8 cellular contexts compared by ENCODE assay signal in the genomic region with DNA sequence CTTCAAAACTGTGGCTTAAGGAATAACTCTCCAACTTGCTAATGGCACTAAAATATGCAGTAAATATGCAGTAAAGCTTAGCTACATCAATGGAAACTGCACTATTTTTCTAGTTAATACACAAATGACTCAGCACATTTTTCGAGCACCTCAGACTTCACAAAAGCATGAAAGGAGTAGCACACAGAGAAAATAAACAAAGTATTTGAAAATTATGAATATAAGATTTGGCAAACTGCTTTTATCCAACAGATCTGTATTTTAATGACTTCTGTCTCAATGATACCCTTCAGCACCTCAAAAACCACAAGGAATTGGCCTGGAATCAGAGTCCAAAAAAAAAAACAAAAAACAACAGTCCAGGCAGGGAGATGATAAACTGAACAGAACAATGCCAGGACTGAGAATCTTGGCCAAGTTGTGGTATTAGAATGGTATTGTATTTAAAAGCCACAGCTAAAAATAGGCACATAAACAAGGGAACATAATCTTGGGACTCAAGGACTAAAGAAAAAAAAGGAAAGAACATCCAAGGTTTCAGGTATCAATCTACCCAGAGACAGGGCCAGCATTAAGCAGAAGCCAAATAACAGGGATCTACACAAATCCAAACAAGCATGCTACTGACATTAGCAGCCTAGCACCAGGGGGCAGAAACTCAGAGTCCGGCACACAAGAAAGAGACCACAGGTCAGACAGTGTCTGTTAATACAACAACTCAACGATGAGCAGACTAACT. TPM values are rescaled to one million over a fixed set of nuclear protein-coding genes. Genes with fewer than 3 reads are reported as not detected.
A peak's percentile ranks its signal among the peaks of the same experiment; 100 is the strongest.
DNase-seq lines count a peak whose midpoint lies in the region; ATAC-seq and TF ChIP-seq lines count a peak whose summit lies in the region.

No MANE protein-coding gene starts in this region.

- DNase-seq in NCI-H1417 (lab: John Stamatoyannopoulos, UW): peak; percentile 9 to 57 (median 19)
- no peak for DNase-seq in NCI-H1417 treated with DMSO at 0.1 percent for 48 hours (lab: John Stamatoyannopoulos, UW)
- DNase-seq in body of pancreas: peak; percentile 32 to 52 (median 43)
- peak; percentile 41 for DNase-seq in kidney tubule cell (ENCODE audit: low spot score)
- DNase-seq in tibial nerve (ENCODE audit: low spot score in 2 of 2): no peak
- DNase-seq in NOMO-1 treated with DMSO at 0.1 percent for 48 hours (lab: John Stamatoyannopoulos, UW; ENCODE audit: unreplicated experiment): no peak
- DNase-seq in NCI-H774 (lab: John Stamatoyannopoulos, UW): no peak

- H3K79me2 ChIP-seq in Loucy (ENCODE audit: insufficient read depth, low read length): peaks cover 92% of the 10 kb centered on the region

- H3K9ac ChIP-seq in Loucy (ENCODE audit: low read depth, low read length, poor library complexity, severe bottlenecking): no peak overlapping the region

- H3K36me3 ChIP-seq in Loucy (ENCODE audit: insufficient read depth, low read length) (peaks cover 62% of the 10 kb centered on the region), body of pancreas (replicated peaks in 1 of 2; ENCODE audit: insufficient read depth in 1 of 2, low read depth in 2 of 2) (no peaks in the 10 kb centered on the region), tibial nerve (peaks cover 0 to 6% (median 0%) of the 10 kb centered on the region in 3 donors)

- intact Hi-C loops in body of pancreas (cut with DNase I): no loop called here

- H2AFZ ChIP-seq in Loucy (ENCODE audit: low read length): no peak overlapping the region

- peaks cover 54% of the 10 kb centered on the region for H4K20me1 ChIP-seq in Loucy (ENCODE audit: insufficient read depth, low read length, poor library complexity, severe bottlenecking)

- H3K4me2 ChIP-seq in Loucy (ENCODE audit: low read depth, low read length, poor library complexity, severe bottlenecking): peak overlapping the region; percentile 6

- peak overlapping the region; percentile 58 to 78 (median 68) for H3K27ac ChIP-seq in body of pancreas
- H3K27ac ChIP-seq in tibial nerve: peak overlapping the region; percentile 2 to 87 (median 64)

- H3K27me3 ChIP-seq in Loucy (ENCODE audit: insufficient read depth, low read length, poor library complexity, severe bottlenecking) (no peaks in the 10 kb centered on the region), body of pancreas (no peaks in the 10 kb centered on the region), tibial nerve (no peaks in the 10 kb centered on the region)

- H3K4me1 ChIP-seq in Loucy (ENCODE audit: insufficient read depth, low read length, poor library complexity, severe bottlenecking): peaks cover 30% of the 10 kb centered on the region
- peaks cover 89% of the 10 kb centered on the region for H3K4me1 ChIP-seq in body of pancreas
- peaks cover 0 to 79% (median 30%) of the 10 kb centered on the region in 4 donors for H3K4me1 ChIP-seq in tibial nerve

- ATAC-seq in body of pancreas: peak; percentile 49

- peaks cover 5% of the 10 kb centered on the region; the same call in 1 of the 2 replicates for H3K9me3 ChIP-seq in Loucy (ENCODE audit: insufficient read depth, low read depth, low read length)
- H3K9me3 ChIP-seq in body of pancreas: no peaks in the 10 kb centered on the region
- no peaks in the 10 kb centered on the region for H3K9me3 ChIP-seq in tibial nerve

- TF ChIP-seq CTCF in Loucy (conservative IDR thresholded peaks at IDR 0.05; ENCODE audit: low read length): 0 out of 2 replicates have a peak, but pooled peaks have one; percentile 15
- TF ChIP-seq CTCF in body of pancreas (IDR thresholded peaks at IDR 0.05): peak in 5 of 7 experiments; percentile 16 to 46 (median 40)
- TF ChIP-seq CTCF in tibial nerve (IDR thresholded peaks at IDR 0.05): peak in 2 of 5 experiments; percentile 21 to 24

- H3F3A ChIP-seq in Loucy (ENCODE audit: low read depth): peaks cover 3% of the 10 kb centered on the region; the same call in 1 of the 2 replicates

- no peaks in the 10 kb centered on the region for H3K9me2 ChIP-seq in Loucy (replicated peaks; ENCODE audit: low read depth, low read length)

- no peak for TF ChIP-seq POLR2A in body of pancreas (IDR thresholded peaks at IDR 0.05)
- no peak for TF ChIP-seq POLR2A in tibial nerve (IDR thresholded peaks at IDR 0.05)

- WGBS in body of pancreas, 2 donors: 8 to 11% methylated on average over 3 of the region's 3 CpGs
- WGBS in tibial nerve, 2 donors: 11 to 24% methylated on average over 3 of the region's 3 CpGs

- H3K4me3 ChIP-seq in Loucy (ENCODE audit: low read length, poor library complexity, severe bottlenecking) (no peak overlapping the region), body of pancreas (no peak overlapping the region), tibial nerve (no peak overlapping the region)

- no peak for TF ChIP-seq EP300 in tibial nerve (IDR thresholded peaks at IDR 0.05)

RNA-seq across cellular contexts. Expression of a gene that starts 21.4 kb away (rescaled TPM):
- 10 to 100 TPM; 38.9 to 47.0 TPM for total RNA-seq in body of pancreas
- 100 to 1,000 TPM in 1 of 4 donors, 10 to 100 TPM in 3; 51.6 to 100 (median 89.5) TPM for total RNA-seq in tibial nerve

Comparison
In these comparisons a context has a peak if more than half of its experiments do, and no peak if none do; other contexts are left out.
1. DNase-seq: peak in NCI-H1417 (3 of 3), body of pancreas (4 of 4) and kidney tubule cell (single experiment); none in NCI-H1417 treated with DMSO at 0.1 percent for 48 hours (single experiment), tibial nerve (0 of 2), NOMO-1 treated with DMSO at 0.1 percent for 48 hours (single experiment) and NCI-H774 (single experiment).